Comparison of ENCODE assay signal across 27 cellular contexts in the genomic region with DNA sequence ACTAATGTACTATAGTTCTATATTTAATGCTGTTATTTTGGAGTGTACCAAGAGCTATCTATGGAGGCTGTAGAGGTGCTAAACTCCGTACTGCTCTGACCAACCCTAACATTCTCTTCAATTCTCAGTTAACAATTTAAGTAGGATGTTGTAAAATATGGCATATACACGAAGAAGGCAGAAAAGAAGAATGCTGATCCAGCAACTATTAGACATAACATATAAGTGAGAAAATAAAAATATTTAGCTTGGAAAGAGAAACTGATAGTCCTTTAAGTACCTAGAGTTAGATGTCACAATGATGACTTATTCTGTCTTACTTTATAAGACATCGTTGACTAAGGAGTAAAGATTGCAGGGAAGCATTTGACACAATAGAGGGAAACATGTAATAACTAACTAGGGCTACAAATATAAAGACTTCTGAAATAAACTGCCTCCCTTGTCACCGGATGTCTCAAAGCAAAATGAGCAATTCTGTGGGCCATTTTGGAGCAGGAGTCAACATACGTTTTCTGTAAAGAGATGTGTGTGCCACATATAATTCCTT.
"Had no signal": no experiment of that assay in that cellular context is flagged by ENCODE, and none has a peak within 500 bp of the region (broad histone marks: within the 10 kb centered on the region; RNA-seq: fewer than 3 reads in every experiment).

No MANE protein-coding gene starts in this region.

- ATAC-seq: activated CD4-positive, CD25-positive, alpha-beta regulatory T cell treated with anti-CD3 and anti-CD28 coated beads, Interleukin-2, amount 50 U/mL, for 24 hours; left cardiac atrium; stimulated activated memory B cell treated with anti-CD40 and anti-IgM and Interleukin-4, amounts not matched to agents 10 μg/mL and 1 μg/mL and 100 μg/mL, for 72 hours had no signal

- H3K4me1 ChIP-seq: upper lobe of left lung had no signal

- H3K27me3 ChIP-seq: adrenal gland, cardiac muscle cell, esophagus squamous epithelium, sigmoid colon, stomach, thyroid gland, upper lobe of left lung had no signal

- H3K27ac ChIP-seq: adrenal gland, cardiac muscle cell, coronary artery, esophagus squamous epithelium, sigmoid colon, stomach, upper lobe of left lung, WERI-Rb-1 had no signal

- DNase-seq: activated CD4-positive, alpha-beta memory T cell treated with anti-CD3 and anti-CD28 coated beads for 36 hours; activated CD4-positive, alpha-beta T cell treated with anti-CD3 and anti-CD28 coated beads, Interleukin-2, amount 10 ng/mL, durations not matched to agents 24 days and 14 days; activated CD8-positive, alpha-beta memory T cell treated with anti-CD3 and anti-CD28 coated beads, Interleukin-2, amount 50 U/mL, for 4 hours; activated effector memory CD4-positive, alpha-beta T cell treated with anti-CD3 and anti-CD28 coated beads, Interleukin-2, amount 50 U/mL, for 16 hours; activated naive CD4-positive, alpha-beta T cell treated with anti-CD3 and anti-CD28 coated beads for 36 hours; activated naive CD8-positive, alpha-beta T cell treated with anti-CD3 and anti-CD28 coated beads for 36 hours; activated T-cell treated with anti-CD3 and anti-CD28 coated beads, Interleukin-2, amount 50 U/mL, for 1 hour; adrenal gland; aorta; esophagus squamous epithelium; foreskin melanocyte; left cardiac atrium; mammary epithelial cell; posterior cingulate gyrus; sigmoid colon; stimulated activated CD4-positive, alpha-beta T cell treated with anti-CD3 and anti-CD28 coated beads, Interleukin-1b, Interleukin-23, amount 100 ng/mL, for 48 hours; stimulated activated CD4-positive, alpha-beta T cell treated with anti-CD3 and anti-CD28 coated beads, Interleukin-4, amount 100 ng/mL, for 4 hours; stimulated activated CD8-positive, alpha-beta memory T cell treated with anti-CD3 and anti-CD28 coated beads, Interleukin-4, amount 100 ng/mL, for 48 hours; stomach; thyroid gland; upper lobe of left lung; WERI-Rb-1 had no signal

- H3K36me3 ChIP-seq: adrenal gland, cardiac muscle cell, sigmoid colon, thyroid gland, upper lobe of left lung, WERI-Rb-1 had no signal

- H3K9me3 ChIP-seq: adrenal gland, esophagus squamous epithelium, sigmoid colon, stomach, thyroid gland, upper lobe of left lung had no signal

- H3K4me3 ChIP-seq: adrenal gland, cardiac muscle cell, coronary artery, esophagus squamous epithelium, sigmoid colon, smooth muscle cell, stomach, thyroid gland, upper lobe of left lung had no signal

- H3K4me2 ChIP-seq: smooth muscle cell had no signal
